23 cellular contexts compared by ENCODE assay signal in the genomic region with DNA sequence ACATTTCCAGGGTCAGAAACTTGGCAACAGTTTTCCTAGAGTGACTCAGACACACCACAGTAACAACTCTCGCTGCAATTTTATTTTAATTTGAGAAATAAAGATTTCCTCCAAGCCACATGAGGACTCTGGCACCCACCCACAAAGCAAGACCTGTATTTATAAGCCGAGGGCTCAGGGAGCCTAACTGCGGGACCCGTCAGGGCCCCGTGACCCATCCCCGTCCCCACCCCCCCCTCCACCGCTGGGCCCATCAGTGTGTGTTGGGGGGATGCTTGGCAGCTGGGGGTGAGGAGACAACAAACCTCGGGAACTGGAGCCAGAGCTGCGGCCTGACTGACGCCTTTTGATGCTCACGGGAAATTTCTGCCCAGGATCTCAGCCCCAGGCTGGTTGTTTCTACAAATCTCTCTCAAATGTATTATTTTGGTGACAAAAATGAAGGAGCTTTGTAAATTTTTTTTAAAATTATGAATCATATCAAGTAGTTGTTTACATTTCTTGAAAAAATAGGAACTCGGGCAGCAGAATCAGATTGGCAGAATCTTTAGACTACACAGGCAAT. TPM values are rescaled to one million over a fixed set of nuclear protein-coding genes. Genes with fewer than 3 reads are reported as not detected.
DNase-seq lines count a peak whose midpoint lies in the region; ATAC-seq and TF ChIP-seq lines count a peak whose summit lies in the region.
"Had no signal": no experiment of that assay in that cellular context is flagged by ENCODE, and none has a peak within 500 bp of the region (broad histone marks: within the 10 kb centered on the region; RNA-seq: fewer than 3 reads in every experiment).

No MANE protein-coding gene starts in this region.

- in situ Hi-C loops in transverse colon (cut with MboI; ENCODE audit: low pct_ligation_motif_present in 1 of 4, low pct_unique_long_range_greater_than_20kb in 1 of 4, low sequenced_read_pairs in 3 of 4), result loop anchor here in 1 of 4 donors (10.0 kb wide), 1 partner anchor 75 kb away; no protein-coding TSS in a partner anchor

- intact Hi-C loops in esophagus muscularis mucosa (cut with DNase I), result no loop called here
- intact Hi-C loops in transverse colon (cut with DNase I; ENCODE audit: low total_unique reads), result no loop called here
- intact Hi-C loops in posterior vena cava (cut with DNase I), result no loop called here
- intact Hi-C loops in right lobe of liver (cut with DNase I), result no loop called here

- peaks cover 0 to 7% (median 3%) of the 10 kb centered on the region in 4 donors for H3K27me3 ChIP-seq in esophagus muscularis mucosa
- no peaks in the 10 kb centered on the region for H3K27me3 ChIP-seq in osteoblast (ENCODE audit: insufficient read depth, low read length)
- H3K27me3 ChIP-seq in transverse colon, result peaks cover 39% of the 10 kb centered on the region
- no peaks in the 10 kb centered on the region for H3K27me3 ChIP-seq in right lobe of liver

- H3K9me3 ChIP-seq in SK-N-MC (ENCODE audit: low read depth, low read length) (no peaks in the 10 kb centered on the region), esophagus muscularis mucosa (no peaks in the 10 kb centered on the region), osteoblast (ENCODE audit: low read depth, low read length) (no peaks in the 10 kb centered on the region), transverse colon (no peaks in the 10 kb centered on the region), right lobe of liver (no peaks in the 10 kb centered on the region)
- H3K9me3 ChIP-seq: BLaER1, left lung, thyroid gland had no signal

- DNase-seq in SK-N-MC (ENCODE audit: low read depth, low spot score) (no peak), esophagus muscularis mucosa (ENCODE audit: extremely low spot score) (no peak), osteoblast (ENCODE audit: insufficient read length, low spot score, missing footprints) (peak; percentile 68), transverse colon (no peak), posterior vena cava (ENCODE audit: low spot score) (no peak), right lobe of liver (no peak)
- DNase-seq: activated CD8-positive, alpha-beta T cell treated with anti-CD3 and anti-CD28 coated beads, Interleukin-2, amount 10 ng/mL, durations not matched to agents 7 days and 5 days; activated effector memory CD4-positive, alpha-beta T cell treated with anti-CD3 and anti-CD28 coated beads, Interleukin-2, amount 50 U/mL, for 16 hours; DMS53; left lung; NCI-H1436 treated with DMSO at 0.1 percent for 48 hours; NCI-H2107; NCI-H446; RPMI8226; stimulated activated CD4-positive, alpha-beta T cell treated with anti-CD3 and anti-CD28 coated beads, Interleukin-4, amount 100 ng/mL, for 4 hours; thyroid gland had no signal

- no peak for ATAC-seq in right lobe of liver
- no peak for ATAC-seq in GM18502 (IDR thresholded peaks at IDR 0.05; ENCODE audit: poor library complexity, unreplicated experiment)
- ATAC-seq: activated CD8-positive, alpha-beta T cell treated with anti-CD3 and anti-CD28 coated beads, Interleukin-2, amount 10 ng/mL, durations not matched to agents 7 days and 5 days; HCT116; left lung; natural killer cell treated with Interleukin-12 subunit alpha and Interleukin-12 subunit beta and Interleukin-15 and Interleukin-18, amount 100 ng/mL, for 72 hours; sciatic nerve had no signal

- H3K79me2 ChIP-seq in osteoblast (ENCODE audit: insufficient read depth, low read length), result no peaks in the 10 kb centered on the region
- H3K79me2 ChIP-seq: parathyroid adenoma had no signal

- H3K4me3 ChIP-seq in SK-N-MC, result no peak overlapping the region
- H3K4me3 ChIP-seq in esophagus muscularis mucosa, result no peak overlapping the region
- no peak overlapping the region for H3K4me3 ChIP-seq in osteoblast (ENCODE audit: insufficient read depth, low read length)
- no peak overlapping the region for H3K4me3 ChIP-seq in transverse colon
- H3K4me3 ChIP-seq in right lobe of liver, result no peak overlapping the region
- H3K4me3 ChIP-seq: BLaER1, left lung, thyroid gland had no signal

- TF ChIP-seq POLR2A in esophagus muscularis mucosa (IDR thresholded peaks at IDR 0.05; ENCODE audit: low read depth), result no peak
- no peak for TF ChIP-seq POLR2A in transverse colon (IDR thresholded peaks at IDR 0.05)
- TF ChIP-seq POLR2A in right lobe of liver (IDR thresholded peaks at IDR 0.05), result no peak

- TF ChIP-seq EP300 in esophagus muscularis mucosa (IDR thresholded peaks at IDR 0.05) (no peak), transverse colon (IDR thresholded peaks at IDR 0.05; ENCODE audit: low read depth) (no peak)

- H3K4me1 ChIP-seq in esophagus muscularis mucosa (peaks cover 20 to 58% (median 39%) of the 10 kb centered on the region in 4 donors), osteoblast (ENCODE audit: insufficient read depth, low read length) (peaks cover 12% of the 10 kb centered on the region), transverse colon (peaks cover 7 to 48% (median 33%) of the 10 kb centered on the region in 4 donors), right lobe of liver (peaks cover 0 to 29% (median 4%) of the 10 kb centered on the region in 4 donors)
- H3K4me1 ChIP-seq: parathyroid adenoma had no signal

- peak overlapping the region; percentile 87 for H3K27ac ChIP-seq in SK-N-MC
- peak overlapping the region; percentile 25 to 100 (median 27) for H3K27ac ChIP-seq in esophagus muscularis mucosa (replicated peaks in 1 of 4)
- H3K27ac ChIP-seq in osteoblast (ENCODE audit: low read depth, low read length), result no peak overlapping the region
- peak overlapping the region; percentile 94 to 97 (median 94) for H3K27ac ChIP-seq in transverse colon
- H3K27ac ChIP-seq in right lobe of liver, result no peak overlapping the region
- H3K27ac ChIP-seq: BLaER1, left lung, parathyroid adenoma, thyroid gland had no signal

- TF ChIP-seq CTCF in esophagus muscularis mucosa (IDR thresholded peaks at IDR 0.05), result no peak
- TF ChIP-seq CTCF in osteoblast (IDR thresholded peaks at IDR 0.05; ENCODE audit: extremely low read depth, low read depth, low read length), result no peak
- no peak for TF ChIP-seq CTCF in transverse colon (IDR thresholded peaks at IDR 0.05)
- no peak for TF ChIP-seq CTCF in right lobe of liver (IDR thresholded peaks at IDR 0.05)

- H3K9ac ChIP-seq in SK-N-MC (ENCODE audit: insufficient read length), result no peak overlapping the region
- H3K9ac ChIP-seq: BLaER1, parathyroid adenoma had no signal

- WGBS in esophagus muscularis mucosa, result 81% methylated on average over 12 of the region's 12 CpGs
- WGBS in transverse colon (ENCODE audit: low coverage in 1 of 2), 2 donors, result 62 to 71% methylated on average over 3 to 12 of the region's 12 CpGs
- 70% methylated on average over 5 of the region's 12 CpGs for WGBS in right lobe of liver (ENCODE audit: insufficient coverage, low coverage, low lambda C conversion rate, missing lambda C conversion rate)

- H3K36me3 ChIP-seq in SK-N-MC (ENCODE audit: insufficient read depth, low read length) (peaks cover 39% of the 10 kb centered on the region), esophagus muscularis mucosa (peaks cover 0 to 21% (median 11%) of the 10 kb centered on the region in 4 donors), osteoblast (ENCODE audit: insufficient read depth, low read length) (no peaks in the 10 kb centered on the region), transverse colon (peaks cover 0 to 10% (median 4%) of the 10 kb centered on the region in 4 donors), right lobe of liver (peaks cover 0 to 13% (median 0%) of the 10 kb centered on the region in 4 donors)

- H3K4me2 ChIP-seq in osteoblast (ENCODE audit: insufficient read depth, low read length), result no peak overlapping the region
- H3K4me2 ChIP-seq: BLaER1 had no signal

- no peak overlapping the region for H2AFZ ChIP-seq in osteoblast (ENCODE audit: low read length)
- H2AFZ ChIP-seq: parathyroid adenoma had no signal

- H4K20me1 ChIP-seq in osteoblast (ENCODE audit: insufficient read depth, low read length), result peaks cover 10% of the 10 kb centered on the region

RNA-seq across cellular contexts. Expression of a gene that starts 4.3 kb away (rescaled TPM):
- total RNA-seq in esophagus muscularis mucosa (10 to 100 TPM; 14.5 to 44.8 (median 28.2) TPM), osteoblast (9.4 and 10.6 TPM in 2 replicates), transverse colon (1 to 10 TPM; 1.6 to 7.5 (median 4.2) TPM), posterior vena cava (10 to 100 TPM; 20.8 to 23.6 TPM), right lobe of liver (1 to 10 TPM in 4 of 6 experiments, under 1 TPM in 2; 0.83 to 4.5 (median 1.4) TPM)
- total RNA-seq: activated CD8-positive, alpha-beta T cell treated with anti-CD3 and anti-CD28 coated beads, Interleukin-2, amount 10 ng/mL, durations not matched to agents 7 days and 5 days; natural killer cell treated with Interleukin-12 subunit alpha and Interleukin-12 subunit beta and Interleukin-15 and Interleukin-18, amount 100 ng/mL, for 72 hours; SK-MEL-5 had no signal

Comparison
In these comparisons a context has a peak if more than half of its experiments do, and no peak if none do; other contexts are left out.
1. H3K27ac ChIP-seq: peak in SK-N-MC (single experiment), esophagus muscularis mucosa (4 of 4) and transverse colon (4 of 4); none in osteoblast (single experiment) and right lobe of liver (0 of 3).